ENCODE assay signal across 17 cellular contexts in the genomic region with DNA sequence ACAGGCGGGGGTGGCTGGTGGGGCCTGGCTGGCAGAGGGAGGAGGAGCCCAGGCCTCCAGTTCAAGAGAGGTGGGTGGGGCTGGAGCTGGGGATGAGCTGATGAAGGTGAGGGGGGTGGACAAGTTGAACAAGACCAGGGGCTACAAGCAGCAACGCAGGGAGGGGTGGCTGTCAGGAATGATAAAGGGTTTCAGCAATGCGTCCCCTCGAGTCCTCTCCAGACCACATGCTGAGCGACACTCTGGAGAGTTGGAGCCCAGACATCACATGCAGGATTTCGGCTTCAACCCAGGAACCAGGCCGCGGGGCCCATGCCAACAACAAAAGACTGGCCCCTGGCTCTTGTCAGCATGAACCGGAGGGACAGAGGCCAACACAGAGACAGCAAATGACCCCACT.
DNase-seq lines count a peak whose midpoint lies in the region; ATAC-seq and TF ChIP-seq lines count a peak whose summit lies in the region.
"Had no signal": no experiment of that assay in that cellular context is flagged by ENCODE, and none has a peak within 500 bp of the region (broad histone marks: within the 10 kb centered on the region; RNA-seq: fewer than 3 reads in every experiment).

No MANE protein-coding gene starts in this region.

- no peak for TF ChIP-seq CTCF in upper lobe of right lung (IDR thresholded peaks at IDR 0.05)

- intact Hi-C loops in upper lobe of right lung (cut with DNase I), result no loop called here
- intact Hi-C loops in activated CD4-positive, alpha-beta T cell treated with anti-CD3 and anti-CD28 coated beads, Interleukin-2, amount 10 ng/mL, durations not matched to agents 24 days and 14 days (cut with micrococcal nuclease), result no loop called here

- H3K36me3 ChIP-seq in upper lobe of right lung, result no peaks in the 10 kb centered on the region
- H3K36me3 ChIP-seq in MG63, result no peaks in the 10 kb centered on the region
- H3K36me3 ChIP-seq: BLaER1 had no signal

- no peaks in the 10 kb centered on the region for H3K36me3 Mint-ChIP-seq in activated CD4-positive, alpha-beta T cell treated with anti-CD3 and anti-CD28 coated beads, Interleukin-2, amount 10 ng/mL, durations not matched to agents 24 days and 14 days (ENCODE audit: low read depth)
- H3K36me3 Mint-ChIP-seq: CD14-positive monocyte; CD4-positive, alpha-beta memory T cell had no signal

- no peak overlapping the region for H3K27ac Mint-ChIP-seq in activated CD4-positive, alpha-beta T cell treated with anti-CD3 and anti-CD28 coated beads, Interleukin-2, amount 10 ng/mL, durations not matched to agents 24 days and 14 days
- H3K27ac Mint-ChIP-seq: CD14-positive monocyte had no signal

- no peak overlapping the region for H3K4me3 ChIP-seq in upper lobe of right lung
- H3K4me3 ChIP-seq in MG63, result no peak overlapping the region
- H3K4me3 ChIP-seq: BLaER1, GM23248 had no signal

- H3K4me3 Mint-ChIP-seq in activated CD4-positive, alpha-beta T cell treated with anti-CD3 and anti-CD28 coated beads, Interleukin-2, amount 10 ng/mL, durations not matched to agents 24 days and 14 days, result no peak overlapping the region
- H3K4me3 Mint-ChIP-seq: CD14-positive monocyte; CD4-positive, alpha-beta memory T cell had no signal

- no peaks in the 10 kb centered on the region for H3K9me3 Mint-ChIP-seq in activated CD4-positive, alpha-beta T cell treated with anti-CD3 and anti-CD28 coated beads, Interleukin-2, amount 10 ng/mL, durations not matched to agents 24 days and 14 days
- H3K9me3 Mint-ChIP-seq: CD4-positive, alpha-beta memory T cell had no signal

- H3K4me1 ChIP-seq in upper lobe of right lung, result no peaks in the 10 kb centered on the region

- no peaks in the 10 kb centered on the region for H3K4me1 Mint-ChIP-seq in activated CD4-positive, alpha-beta T cell treated with anti-CD3 and anti-CD28 coated beads, Interleukin-2, amount 10 ng/mL, durations not matched to agents 24 days and 14 days
- H3K4me1 Mint-ChIP-seq: CD14-positive monocyte; CD4-positive, alpha-beta memory T cell had no signal

- ATAC-seq in upper lobe of right lung, result no peak

- DNase-seq in activated effector memory CD4-positive, alpha-beta T cell treated with anti-CD3 and anti-CD28 coated beads, Interleukin-2, amount 50 U/mL, for 16 hours, result peak; percentile 37
- DNase-seq in activated effector memory CD4-positive, alpha-beta T cell treated with Interleukin-2 at 50 U/mL for 16 hours, result no peak
- DNase-seq in islet precursor cell (peak; percentile 44), mesenteric fat pad (ENCODE audit: low spot score) (peak; percentile 72), upper lobe of right lung (peak; percentile 32), DMS79 treated with DMSO at 0.1 percent for 48 hours (lab: John Stamatoyannopoulos, UW) (no peak), MG63 (no peak)
- no peak for DNase-seq in activated CD4-positive, alpha-beta T cell treated with anti-CD3 and anti-CD28 coated beads, Interleukin-2, amount 10 ng/mL, durations not matched to agents 24 days and 14 days
- DNase-seq: 8988T; CD4-positive, alpha-beta memory T cell; DMS153; DMS79; GM23248; HCEC 1CT had no signal

- H3K27ac ChIP-seq in upper lobe of right lung, result no peak overlapping the region
- H3K27ac ChIP-seq: GM23248, HL-60 had no signal

- H3K9me3 ChIP-seq in upper lobe of right lung (no peaks in the 10 kb centered on the region), MG63 (no peaks in the 10 kb centered on the region)

- no peaks in the 10 kb centered on the region for H3K27me3 Mint-ChIP-seq in activated CD4-positive, alpha-beta T cell treated with anti-CD3 and anti-CD28 coated beads, Interleukin-2, amount 10 ng/mL, durations not matched to agents 24 days and 14 days

- peaks cover 15% of the 10 kb centered on the region for H3K27me3 ChIP-seq in upper lobe of right lung
- H3K27me3 ChIP-seq in MG63, result no peaks in the 10 kb centered on the region
- H3K27me3 ChIP-seq: BLaER1 had no signal

Comparison
In these comparisons a context has a peak if more than half of its experiments do, and no peak if none do; other contexts are left out.
1. DNase-seq: peak in activated effector memory CD4-positive, alpha-beta T cell treated with anti-CD3 and anti-CD28 coated beads, Interleukin-2, amount 50 U/mL, for 16 hours (single experiment), islet precursor cell (single experiment), mesenteric fat pad (single experiment) and upper lobe of right lung (single experiment); none in activated effector memory CD4-positive, alpha-beta T cell treated with Interleukin-2 at 50 U/mL for 16 hours (single experiment), activated CD4-positive, alpha-beta T cell treated with anti-CD3 and anti-CD28 coated beads, Interleukin-2, amount 10 ng/mL, durations not matched to agents 24 days and 14 days (single experiment), DMS79 treated with DMSO at 0.1 percent for 48 hours (single experiment) and MG63 (single experiment).